17 cellular contexts compared by ENCODE assay signal in genomic region chr17:33175565-33175964, GRCh38.
DNase-seq lines count a peak whose midpoint lies in the region; ATAC-seq and TF ChIP-seq lines count a peak whose summit lies in the region.
"Had no signal": no experiment of that assay in that cellular context is flagged by ENCODE, and none has a peak within 500 bp of the region (broad histone marks: within the 10 kb centered on the region; RNA-seq: fewer than 3 reads in every experiment).

No MANE protein-coding gene starts in this region.

- H3K4me2 ChIP-seq in GM23338 (no peak overlapping the region), neural cell (ENCODE audit: low read length) (no peak overlapping the region), hepatocyte (no peak overlapping the region)
- H3K4me2 ChIP-seq: BLaER1 treated with 17β-estradiol and CSF1 and Interleukin-3, amounts not matched to agents 10 nM and 100 nM had no signal

- no peaks in the 10 kb centered on the region for H3K36me3 ChIP-seq in GM23338 (ENCODE audit: insufficient read depth)
- no peaks in the 10 kb centered on the region for H3K36me3 ChIP-seq in HEK293 (ENCODE audit: control insufficient read depth in 2 of 2, insufficient read depth in 1 of 2, low read length in 2 of 2)
- no peaks in the 10 kb centered on the region for H3K36me3 ChIP-seq in neural cell (ENCODE audit: insufficient read depth, low read length)
- H3K36me3 ChIP-seq in gastroesophageal sphincter = no peaks in the 10 kb centered on the region
- no peaks in the 10 kb centered on the region for H3K36me3 ChIP-seq in hepatocyte (replicated peaks; ENCODE audit: insufficient read depth, low read depth)
- H3K36me3 ChIP-seq: BLaER1 treated with 17β-estradiol and CSF1 and Interleukin-3, amounts not matched to agents 10 nM and 100 nM; HAP-1 had no signal

- H3K9me3 ChIP-seq in HEK293 (ENCODE audit: control insufficient read depth, insufficient read depth, low read depth, low read length) (no peaks in the 10 kb centered on the region), neural cell (ENCODE audit: low read length) (no peaks in the 10 kb centered on the region), gastroesophageal sphincter (no peaks in the 10 kb centered on the region), hepatocyte (ENCODE audit: low read depth) (no peaks in the 10 kb centered on the region)
- H3K9me3 ChIP-seq: BLaER1 treated with 17β-estradiol and CSF1 and Interleukin-3, amounts not matched to agents 10 nM and 100 nM; HAP-1 had no signal

- POLR2A ChIA-PET in HEK293 (lab: Yijun Ruan, JAX) = no interaction called here

- no peak overlapping the region for H3K4me3 Mint-ChIP-seq in GM23338
- H3K4me3 Mint-ChIP-seq: B cell; CD8-positive, alpha-beta T cell had no signal

- H4K20me1 ChIP-seq in GM23338 (replicated peaks; ENCODE audit: insufficient read depth) = no peaks in the 10 kb centered on the region
- H4K20me1 ChIP-seq in neural cell (ENCODE audit: insufficient read depth) = no peaks in the 10 kb centered on the region
- H4K20me1 ChIP-seq in hepatocyte (ENCODE audit: insufficient read depth, poor library complexity, severe bottlenecking) = no peaks in the 10 kb centered on the region
- H4K20me1 ChIP-seq: BLaER1 treated with 17β-estradiol and CSF1 and Interleukin-3, amounts not matched to agents 10 nM and 100 nM had no signal

- no peak; the same call in 2 of the 3 replicates for ATAC-seq in GM23338
- ATAC-seq in gastroesophageal sphincter = no peak
- ATAC-seq in GM21381 (IDR thresholded peaks at IDR 0.05; ENCODE audit: unreplicated experiment) = no peak
- ATAC-seq: CD8-positive, alpha-beta T cell; K562 had no signal

- TF ChIP-seq CTCF in GM23338 (conservative IDR thresholded peaks at IDR 0.05; ENCODE audit: low read depth in 2 of 2) = no peak
- no peak for TF ChIP-seq CTCF in HEK293 (tag by site-specific recombination; IDR thresholded peaks at IDR 0.05)
- TF ChIP-seq CTCF in astrocyte of the spinal cord (IDR thresholded peaks at IDR 0.05; ENCODE audit: low read depth, low read length) = no peak
- TF ChIP-seq CTCF in neural cell (IDR thresholded peaks at IDR 0.05; ENCODE audit: poor library complexity, severe bottlenecking) = no peak
- no peak for TF ChIP-seq CTCF in gastroesophageal sphincter (IDR thresholded peaks at IDR 0.05)
- TF ChIP-seq CTCF in hepatocyte (IDR thresholded peaks at IDR 0.05; ENCODE audit: poor library complexity) = no peak

- peaks cover 12% of the 10 kb centered on the region; the same call in 1 of the 2 replicates for H3K9me2 ChIP-seq in GM23338 (ENCODE audit: insufficient read depth)
- no peaks in the 10 kb centered on the region for H3K9me2 ChIP-seq in neural cell (ENCODE audit: insufficient read depth, low read length)
- H3K9me2 ChIP-seq in hepatocyte (replicated peaks; ENCODE audit: insufficient read depth) = no peaks in the 10 kb centered on the region

- peaks cover 9% of the 10 kb centered on the region for H3K27me3 Mint-ChIP-seq in GM23338 (ENCODE audit: insufficient read depth, low read depth, poor library complexity)

- H3K36me3 Mint-ChIP-seq in GM23338 (ENCODE audit: low read depth) = no peaks in the 10 kb centered on the region
- H3K36me3 Mint-ChIP-seq: CD8-positive, alpha-beta T cell had no signal

- no peaks in the 10 kb centered on the region for H3K9me3 Mint-ChIP-seq in GM23338
- H3K9me3 Mint-ChIP-seq: CD8-positive, alpha-beta T cell had no signal

- TF ChIP-seq EP300 in neural cell (conservative IDR thresholded peaks at IDR 0.05; ENCODE audit: poor library complexity, severe bottlenecking) = no peak
- TF ChIP-seq EP300 in gastroesophageal sphincter (IDR thresholded peaks at IDR 0.05) = no peak

- TF ChIP-seq RAD21 in neural cell (conservative IDR thresholded peaks at IDR 0.05) = no peak

- H2AFZ ChIP-seq in GM23338 (no peak overlapping the region), neural cell (ENCODE audit: low read depth, low read length) (no peak overlapping the region), hepatocyte (no peak overlapping the region)

- H3K4me1 ChIP-seq in GM23338 (ENCODE audit: insufficient read depth) (no peaks in the 10 kb centered on the region), HEK293 (ENCODE audit: control insufficient read depth, insufficient read depth, low read length) (no peaks in the 10 kb centered on the region), gastroesophageal sphincter (peaks cover 0 to 5% (median 0%) of the 10 kb centered on the region in 3 donors), hepatocyte (ENCODE audit: insufficient read depth) (no peaks in the 10 kb centered on the region)
- H3K4me1 ChIP-seq: HAP-1 had no signal

- H3F3A ChIP-seq in GM23338 (replicated peaks; ENCODE audit: low read depth) (no peaks in the 10 kb centered on the region), neural cell (ENCODE audit: insufficient read depth, low read length, poor library complexity, severe bottlenecking) (no peaks in the 10 kb centered on the region)

- H3K4me1 Mint-ChIP-seq in GM23338 = no peaks in the 10 kb centered on the region
- H3K4me1 Mint-ChIP-seq: B cell had no signal

- DNase-seq in GM23338 (ENCODE audit: low spot score) = peak; percentile 8
- DNase-seq in astrocyte of the spinal cord (ENCODE audit: low read depth, low spot score) = peak; percentile 2
- no peak for DNase-seq in UCSD-AML1 (lab: John Stamatoyannopoulos, UW; ENCODE audit: unreplicated experiment)
- no peak for DNase-seq in hepatocyte (ENCODE audit: low spot score)
- DNase-seq: Calu3; CD8-positive, alpha-beta T cell; GDM1; IMR-90 had no signal

- no peaks in the 10 kb centered on the region for H3K27me3 ChIP-seq in GM23338 (ENCODE audit: insufficient read depth)
- no peaks in the 10 kb centered on the region for H3K27me3 ChIP-seq in neural cell (ENCODE audit: insufficient read depth, low read depth, low read length)
- peaks cover 54% of the 10 kb centered on the region for H3K27me3 ChIP-seq in gastroesophageal sphincter
- peaks cover 2% of the 10 kb centered on the region for H3K27me3 ChIP-seq in hepatocyte
- H3K27me3 ChIP-seq: BLaER1 treated with 17β-estradiol and CSF1 and Interleukin-3, amounts not matched to agents 10 nM and 100 nM had no signal

- H3K9ac ChIP-seq in neural cell (ENCODE audit: low read length) = no peak overlapping the region
- H3K9ac ChIP-seq: BLaER1 treated with 17β-estradiol and CSF1 and Interleukin-3, amounts not matched to agents 10 nM and 100 nM had no signal

- in situ Hi-C loops in astrocyte of the spinal cord (cut with HindIII; ENCODE audit: low sequenced_read_pairs) = no loop called here

- CTCF ChIA-PET in HEK293 (lab: Yijun Ruan, JAX) = interaction anchor here (0.5 kb wide), 1 partner anchor 1210 kb away, joined by 3 read pairs; no protein-coding TSS in a partner anchor

- no peak overlapping the region for H3K27ac Mint-ChIP-seq in GM23338
- H3K27ac Mint-ChIP-seq: B cell; CD8-positive, alpha-beta T cell had no signal

- H3K27ac ChIP-seq in GM23338 (ENCODE audit: low read depth) = no peak overlapping the region
- H3K27ac ChIP-seq in HEK293 (ENCODE audit: extremely low read depth, low read depth, low read length) = no peak overlapping the region
- H3K27ac ChIP-seq in neural cell (ENCODE audit: low read length) = no peak overlapping the region
- no peak overlapping the region for H3K27ac ChIP-seq in gastroesophageal sphincter
- H3K27ac ChIP-seq in hepatocyte = no peak overlapping the region
- H3K27ac ChIP-seq: BLaER1 treated with 17β-estradiol and CSF1 and Interleukin-3, amounts not matched to agents 10 nM and 100 nM; HL-60 had no signal

- H3K4me3 ChIP-seq in GM23338 (no peak overlapping the region), HEK293 (ENCODE audit: low read depth, low read length) (no peak overlapping the region), astrocyte of the spinal cord (ENCODE audit: low read depth, low read length) (no peak overlapping the region), neural cell (ENCODE audit: low read length) (no peak overlapping the region), gastroesophageal sphincter (no peak overlapping the region), hepatocyte (no peak overlapping the region)
- H3K4me3 ChIP-seq: BLaER1 treated with 17β-estradiol and CSF1 and Interleukin-3, amounts not matched to agents 10 nM and 100 nM; HAP-1; K562 had no signal

- WGBS in gastroesophageal sphincter (ENCODE audit: low coverage in 1 of 2), 2 donors = 6 to 20% methylated on average over 4 to 7 of the region's 7 CpGs
- 75% methylated on average over 7 of the region's 7 CpGs for WGBS in hepatocyte (ENCODE audit: low lambda C conversion rate, missing lambda C conversion rate)

- TF ChIP-seq POLR2A in gastroesophageal sphincter (IDR thresholded peaks at IDR 0.05) = no peak

- H3K79me2 ChIP-seq in GM23338 (replicated peaks; ENCODE audit: insufficient read depth) (no peaks in the 10 kb centered on the region), neural cell (replicated peaks; ENCODE audit: insufficient read depth, low read length) (no peaks in the 10 kb centered on the region), hepatocyte (no peaks in the 10 kb centered on the region)

TF ChIP-seq in GM23338, 12 proteins besides CTCF, POLR2A, EP300 and RAD21 (continues in another document):
- no peak for TF ChIP-seq JUNB (IDR thresholded peaks at IDR 0.05; ENCODE audit: unreplicated experiment)
- no peak for TF ChIP-seq EZH2phosphoT487 (IDR thresholded peaks at IDR 0.05; ENCODE audit: unreplicated experiment)

TF ChIP-seq in neural cell, 6 proteins besides CTCF, POLR2A, EP300 and RAD21 (continues in another document):
- no peak for TF ChIP-seq EZH2 (IDR thresholded peaks at IDR 0.05; ENCODE audit: borderline replicate concordance, insufficient read depth, low read length, poor library complexity, severe bottlenecking)
- no peak for TF ChIP-seq TAF1 (IDR thresholded peaks at IDR 0.05; ENCODE audit: low read depth)
- no peak for TF ChIP-seq SMC3 (conservative IDR thresholded peaks at IDR 0.05; ENCODE audit: poor library complexity)
- no peak for TF ChIP-seq POLR2AphosphoS5 (IDR thresholded peaks at IDR 0.05)
- no peak for TF ChIP-seq MXI1 (conservative IDR thresholded peaks at IDR 0.05; ENCODE audit: poor library complexity, severe bottlenecking)

Comparison
In these comparisons a context has a peak if more than half of its experiments do, and no peak if none do; other contexts are left out.
1. DNase-seq: peak in GM23338 (single experiment) and astrocyte of the spinal cord (single experiment); none in UCSD-AML1 (single experiment) and hepatocyte (single experiment).